In the genomic region with DNA sequence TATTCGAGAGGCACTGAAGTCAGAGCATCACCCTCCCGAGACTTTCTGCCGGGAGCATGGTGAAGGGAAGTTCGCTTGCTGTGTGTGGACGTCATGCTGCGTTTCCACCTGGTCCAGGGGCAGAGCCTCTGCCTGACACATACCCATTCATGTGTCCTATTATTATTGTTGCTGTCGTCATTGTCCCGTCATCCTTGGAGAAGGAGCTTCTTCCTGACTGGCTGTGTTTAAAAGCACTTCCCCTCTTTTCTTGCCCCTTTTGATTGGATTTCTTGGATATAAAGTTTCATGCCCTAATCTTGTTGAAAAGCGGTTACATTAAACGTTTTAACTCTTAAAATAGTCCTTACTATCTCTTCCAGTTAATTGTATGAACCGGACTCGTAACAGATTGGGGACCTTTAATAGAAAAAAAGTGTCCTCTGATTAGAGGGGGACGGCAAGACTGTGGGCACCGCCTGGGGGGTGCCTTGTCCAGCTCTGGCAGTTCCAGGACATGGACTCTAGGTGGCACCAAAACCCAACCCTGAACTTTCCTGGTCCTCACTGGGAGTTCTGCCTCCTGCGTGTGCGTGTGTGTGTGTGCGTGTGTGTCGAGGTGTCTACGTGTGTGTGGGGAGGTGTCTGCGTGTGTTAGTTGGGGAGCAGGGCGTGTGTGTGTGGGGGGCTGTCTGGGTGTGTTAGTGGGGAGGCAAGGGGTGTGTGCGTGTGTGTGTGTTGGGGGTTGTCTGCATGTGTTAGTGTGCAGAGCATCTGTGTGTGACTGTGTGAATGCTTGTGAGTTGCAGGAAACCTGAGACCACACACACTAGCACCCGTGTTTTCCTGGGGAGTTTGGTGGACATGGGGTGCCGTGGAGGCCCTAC, we compare ENCODE assay signal across 7 cellular contexts.
DNase-seq lines count a peak whose midpoint lies in the region; ATAC-seq and TF ChIP-seq lines count a peak whose summit lies in the region.

No MANE protein-coding gene starts in this region.

- ATAC-seq in WTC11 (peak; percentile 77), left lobe of liver (peak; percentile 83), HG02885 (IDR thresholded peaks at IDR 0.05; ENCODE audit: poor library complexity, unreplicated experiment) (no peak)
- ATAC-seq in central memory CD8-positive, alpha-beta T cell (replicated peaks; ENCODE audit: extremely low read depth, poor library complexity, severe bottlenecking) = peak; percentile 28

- POLR2A ChIA-PET in WTC11 (lab: Charles Lee) = no interaction called here

- H3K27me3 Mint-ChIP-seq in WTC11 (ENCODE audit: low read depth) = no peaks in the 10 kb centered on the region
- H3K27me3 Mint-ChIP-seq in central memory CD8-positive, alpha-beta T cell = peaks cover 29% of the 10 kb centered on the region

- TF ChIP-seq CTCF in GM12873 (IDR thresholded peaks at IDR 0.05; ENCODE audit: insufficient read depth, low read depth, low read length, missing control alignments) (peak; percentile 93), WTC11 (IDR thresholded peaks at IDR 0.05) (peak; percentile 65)

- no peaks in the 10 kb centered on the region for H3K9me3 Mint-ChIP-seq in WTC11
- H3K9me3 Mint-ChIP-seq in central memory CD8-positive, alpha-beta T cell = no peaks in the 10 kb centered on the region

- no peak overlapping the region for H3K4me3 Mint-ChIP-seq in WTC11
- no peak overlapping the region for H3K4me3 Mint-ChIP-seq in central memory CD8-positive, alpha-beta T cell

- H3K4me1 Mint-ChIP-seq in WTC11 = peaks cover 24% of the 10 kb centered on the region
- H3K4me1 Mint-ChIP-seq in central memory CD8-positive, alpha-beta T cell = peaks cover 7% of the 10 kb centered on the region

- H3K27ac Mint-ChIP-seq in WTC11 = no peak overlapping the region
- no peak overlapping the region for H3K27ac Mint-ChIP-seq in central memory CD8-positive, alpha-beta T cell (ENCODE audit: low read depth)

- no peaks in the 10 kb centered on the region for H3K36me3 Mint-ChIP-seq in WTC11
- H3K36me3 Mint-ChIP-seq in central memory CD8-positive, alpha-beta T cell (ENCODE audit: insufficient read depth) = no peaks in the 10 kb centered on the region

- DNase-seq in NCI-H1417 (lab: John Stamatoyannopoulos, UW) = peak; percentile 34 to 91 (median 73)
- peak; percentile 73 for DNase-seq in WTC11 (ENCODE audit: low spot score)
- peak; percentile 18 to 20 for DNase-seq in central memory CD8-positive, alpha-beta T cell (ENCODE audit: low spot score in 2 of 2)
- no peak for DNase-seq in left lobe of liver (ENCODE audit: low spot score)
- peak; percentile 8 for DNase-seq in stimulated activated CD8-positive, alpha-beta memory T cell treated with anti-CD3 and anti-CD28 coated beads, Interleukin-12 subunit alpha, Interleukin-12 subunit beta, amount 100 ng/mL, for 4 hours (ENCODE audit: low read depth)

- CTCF ChIA-PET in WTC11 (lab: Charles Lee) = interaction anchor here (0.5 to 3.1 kb wide), 39 partner anchors 8 to 472 kb away, joined by 3 to 18 read pairs (median 4); no protein-coding TSS in a partner anchor

TF ChIP-seq in WTC11, 78 proteins besides CTCF, POLR2A, EP300 and RAD21:
- peak; percentile 23; the same call in 1 of the 2 replicates for TF ChIP-seq ZNF423 (CRISPR knock-in tag; IDR thresholded peaks at IDR 0.05)
- no peak for TF ChIP-seq CREM (CRISPR knock-in tag; IDR thresholded peaks at IDR 0.05)
- TF ChIP-seq JAZF1 (CRISPR knock-in tag; IDR thresholded peaks at IDR 0.05) = no peak
- TF ChIP-seq, protein P1, sequence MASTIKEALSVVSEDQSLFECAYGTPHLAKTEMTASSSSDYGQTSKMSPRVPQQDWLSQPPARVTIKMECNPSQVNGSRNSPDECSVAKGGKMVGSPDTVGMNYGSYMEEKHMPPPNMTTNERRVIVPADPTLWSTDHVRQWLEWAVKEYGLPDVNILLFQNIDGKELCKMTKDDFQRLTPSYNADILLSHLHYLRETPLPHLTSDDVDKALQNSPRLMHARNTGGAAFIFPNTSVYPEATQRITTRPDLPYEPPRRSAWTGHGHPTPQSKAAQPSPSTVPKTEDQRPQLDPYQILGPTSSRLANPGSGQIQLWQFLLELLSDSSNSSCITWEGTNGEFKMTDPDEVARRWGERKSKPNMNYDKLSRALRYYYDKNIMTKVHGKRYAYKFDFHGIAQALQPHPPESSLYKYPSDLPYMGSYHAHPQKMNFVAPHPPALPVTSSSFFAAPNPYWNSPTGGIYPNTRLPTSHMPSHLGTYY (CRISPR knock-in tag; IDR thresholded peaks at IDR 0.05) = no peak
- TF ChIP-seq, protein P2, sequence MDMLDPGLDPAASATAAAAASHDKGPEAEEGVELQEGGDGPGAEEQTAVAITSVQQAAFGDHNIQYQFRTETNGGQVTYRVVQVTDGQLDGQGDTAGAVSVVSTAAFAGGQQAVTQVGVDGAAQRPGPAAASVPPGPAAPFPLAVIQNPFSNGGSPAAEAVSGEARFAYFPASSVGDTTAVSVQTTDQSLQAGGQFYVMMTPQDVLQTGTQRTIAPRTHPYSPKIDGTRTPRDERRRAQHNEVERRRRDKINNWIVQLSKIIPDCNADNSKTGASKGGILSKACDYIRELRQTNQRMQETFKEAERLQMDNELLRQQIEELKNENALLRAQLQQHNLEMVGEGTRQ (CRISPR knock-in tag; IDR thresholded peaks at IDR 0.05) = no peak
- no peak for TF ChIP-seq ZNF512 (CRISPR knock-in tag; IDR thresholded peaks at IDR 0.05; ENCODE audit: borderline replicate concordance)
- TF ChIP-seq TCF7 (CRISPR knock-in tag; IDR thresholded peaks at IDR 0.05; ENCODE audit: low read depth) = no peak
- TF ChIP-seq ZBTB43 (CRISPR knock-in tag; IDR thresholded peaks at IDR 0.05) = peak; percentile 66; the same call in 1 of the 2 replicates
